27 cellular contexts compared by ENCODE assay signal in the genomic region with DNA sequence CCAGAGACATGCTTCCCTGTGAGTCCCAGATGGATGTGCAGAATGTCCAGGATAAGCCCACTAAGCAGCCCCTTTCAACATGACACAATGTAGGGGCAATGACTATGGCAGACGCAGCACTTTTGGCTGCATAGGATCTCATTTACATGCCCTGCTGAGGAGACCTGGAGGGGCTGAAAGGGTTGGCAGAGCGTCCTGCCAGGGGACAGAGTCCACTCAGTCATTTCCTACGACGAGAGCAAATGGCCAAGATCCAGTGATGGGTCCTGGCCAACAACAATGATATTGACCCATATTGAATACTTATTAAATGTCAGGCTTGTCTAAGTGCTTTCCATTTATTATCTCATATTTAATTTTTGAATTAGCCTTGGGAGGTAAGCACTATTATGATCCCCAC. TPM values are rescaled to one million over a fixed set of nuclear protein-coding genes. Genes with fewer than 3 reads are reported as not detected.
"Had no signal": no experiment of that assay in that cellular context is flagged by ENCODE, and none has a peak within 500 bp of the region (broad histone marks: within the 10 kb centered on the region; RNA-seq: fewer than 3 reads in every experiment).

No MANE protein-coding gene starts in this region.

- H3K27me3 Mint-ChIP-seq: stimulated activated naive CD8-positive, alpha-beta T cell treated with anti-CD3 and anti-CD28 coated beads, Interleukin-15, Interleukin-2, amounts not matched to agents 100 ng/mL and 50 ng/mL, for 24 hours; type B pancreatic cell had no signal

- ATAC-seq: mucosa of descending colon; stimulated activated effector memory CD8-positive, alpha-beta T cell treated with anti-CD3 and anti-CD28 coated beads, Interleukin-12 subunit alpha, Interleukin-12 subunit beta, amount 100 ng/mL, for 72 hours had no signal

- H3K36me3 Mint-ChIP-seq: stimulated activated effector memory CD8-positive, alpha-beta T cell treated with anti-CD3 and anti-CD28 coated beads, Interleukin-12 subunit alpha, Interleukin-12 subunit beta, amount 100 ng/mL, for 72 hours; type B pancreatic cell had no signal

- H3K9me3 ChIP-seq: left lung, mucosa of descending colon, pancreas, prostate gland, sigmoid colon, suprapubic skin, thoracic aorta, uterus had no signal

- H3K4me3 Mint-ChIP-seq: naive thymus-derived CD4-positive, alpha-beta T cell; nephron; neural crest cell; stimulated activated effector memory CD8-positive, alpha-beta T cell treated with anti-CD3 and anti-CD28 coated beads, Interleukin-12 subunit alpha, Interleukin-12 subunit beta, amount 100 ng/mL, for 72 hours; stimulated activated naive CD8-positive, alpha-beta T cell treated with anti-CD3 and anti-CD28 coated beads, Interleukin-15, Interleukin-2, amounts not matched to agents 100 ng/mL and 50 ng/mL, for 24 hours; type B pancreatic cell had no signal

- DNase-seq: left cardiac atrium; left lung; midbrain; naive thymus-derived CD4-positive, alpha-beta T cell; pancreas; posterior cingulate gyrus; retina; right cardiac atrium; sigmoid colon; small intestine; spleen; stimulated activated CD4-positive, alpha-beta T cell treated with anti-CD3 and anti-CD28 coated beads, Interleukin-4, amount 100 ng/mL, for 24 hours; stimulated activated naive CD4-positive, alpha-beta T cell; tibial artery; uterus had no signal

- H3K27ac ChIP-seq: pancreas, prostate gland, sigmoid colon, spleen, suprapubic skin, thoracic aorta, tibial artery, uterus had no signal

- H3K27me3 ChIP-seq: left lung, pancreas, sigmoid colon, spleen, suprapubic skin, tibial artery, uterus had no signal

- H3K9me3 Mint-ChIP-seq: stimulated activated effector memory CD8-positive, alpha-beta T cell treated with anti-CD3 and anti-CD28 coated beads, Interleukin-12 subunit alpha, Interleukin-12 subunit beta, amount 100 ng/mL, for 72 hours; stimulated activated naive CD8-positive, alpha-beta T cell treated with anti-CD3 and anti-CD28 coated beads, Interleukin-15, Interleukin-2, amounts not matched to agents 100 ng/mL and 50 ng/mL, for 24 hours; type B pancreatic cell had no signal

- H3K4me3 ChIP-seq: left lung, lung, mucosa of descending colon, pancreas, prostate gland, sigmoid colon, spleen, suprapubic skin, thoracic aorta, tibial artery, uterus had no signal

- H3K4me1 ChIP-seq: left lung, pancreas, prostate gland, spleen, suprapubic skin, tibial artery had no signal

- FAIRE-seq: keratinocyte, pancreas, small intestine had no signal

- H3K36me3 ChIP-seq: left lung, pancreas, prostate gland, sigmoid colon, spleen, suprapubic skin, thoracic aorta, tibial artery, uterus had no signal

- H3K4me1 Mint-ChIP-seq: stimulated activated effector memory CD8-positive, alpha-beta T cell treated with anti-CD3 and anti-CD28 coated beads, Interleukin-12 subunit alpha, Interleukin-12 subunit beta, amount 100 ng/mL, for 72 hours had no signal

- H3K27ac Mint-ChIP-seq: naive thymus-derived CD4-positive, alpha-beta T cell; stimulated activated effector memory CD8-positive, alpha-beta T cell treated with anti-CD3 and anti-CD28 coated beads, Interleukin-12 subunit alpha, Interleukin-12 subunit beta, amount 100 ng/mL, for 72 hours; stimulated activated naive CD8-positive, alpha-beta T cell treated with anti-CD3 and anti-CD28 coated beads, Interleukin-15, Interleukin-2, amounts not matched to agents 100 ng/mL and 50 ng/mL, for 24 hours; type B pancreatic cell had no signal

RNA-seq across cellular contexts. Expression of gene LGI2, which starts 41.4 kb away (rescaled TPM):
- total RNA-seq: myocyte; naive thymus-derived CD4-positive, alpha-beta T cell had no signal
- polyA plus RNA-seq: naive thymus-derived CD4-positive, alpha-beta T cell had no signal
